ENCODE assay signal across 10 cellular contexts in the genomic region with DNA sequence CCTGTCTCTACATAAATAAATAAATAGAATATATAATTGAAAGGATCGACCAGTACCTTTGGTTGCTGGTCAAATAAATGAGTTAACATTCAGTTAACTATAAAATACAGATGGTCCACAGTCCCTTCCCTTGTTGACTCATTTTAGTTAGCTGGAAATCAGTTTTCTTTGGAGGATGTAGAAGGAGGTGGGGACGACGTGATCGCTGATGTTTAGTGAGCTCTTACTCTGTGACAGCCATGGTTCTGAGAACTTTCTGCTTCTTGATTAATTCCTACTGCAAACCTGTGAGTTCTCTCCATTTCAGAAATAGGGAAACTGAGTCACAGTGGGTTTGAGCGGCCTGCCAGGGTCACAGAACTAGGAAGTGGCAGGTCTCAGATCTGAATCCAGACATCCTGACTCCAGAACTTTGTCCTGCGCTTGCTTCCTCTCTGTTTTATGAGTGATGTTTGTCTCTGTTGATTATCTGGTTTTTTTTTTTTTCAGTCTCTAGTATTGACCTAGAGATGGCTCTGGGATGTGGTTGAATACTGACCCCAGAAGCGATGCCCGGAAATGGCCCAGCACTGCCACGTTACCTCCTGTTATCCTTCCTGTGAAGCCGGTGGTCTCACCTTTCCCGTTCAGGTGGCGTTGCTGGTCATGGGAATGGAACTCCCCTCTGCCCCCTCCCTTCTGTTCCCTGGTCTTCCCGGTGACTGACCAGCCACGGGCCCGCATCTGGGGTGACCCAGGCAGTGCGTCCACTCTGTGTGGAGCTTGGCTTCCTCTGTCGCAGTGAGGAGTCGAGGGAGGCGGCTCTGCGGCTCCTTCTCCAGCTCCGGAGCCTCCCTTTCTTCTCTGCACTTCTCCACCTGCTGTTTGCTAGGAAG. TPM values are rescaled to one million over a fixed set of nuclear protein-coding genes. Genes with fewer than 3 reads are reported as not detected.
A peak's percentile ranks its signal among the peaks of the same experiment; 100 is the strongest.
DNase-seq lines count a peak whose midpoint lies in the region; ATAC-seq, FAIRE-seq and TF ChIP-seq lines count a peak whose summit lies in the region.
"Had no signal": no experiment of that assay in that cellular context is flagged by ENCODE, and none has a peak within 500 bp of the region (broad histone marks: within the 10 kb centered on the region; RNA-seq: fewer than 3 reads in every experiment).

No MANE protein-coding gene starts in this region.

- no peaks in the 10 kb centered on the region for H3K79me2 ChIP-seq in keratinocyte (ENCODE audit: control insufficient read depth, insufficient read depth, low read length)

- peaks cover 39% of the 10 kb centered on the region; the same call in 1 of the 2 replicates for H3K4me1 ChIP-seq in ES-I3 (ENCODE audit: insufficient read depth, low read length)
- peaks cover 17% of the 10 kb centered on the region for H3K4me1 ChIP-seq in keratinocyte (ENCODE audit: control insufficient read depth, extremely low read depth, insufficient read depth, low read length)
- peaks cover 29% of the 10 kb centered on the region for H3K4me1 ChIP-seq in skeletal muscle satellite cell (ENCODE audit: control insufficient read depth, insufficient read depth, low read length)

- TF ChIP-seq CTCF in keratinocyte (optimal IDR thresholded peaks at IDR 0.05 in 1 of 3, IDR thresholded peaks at IDR 0.05 in 1 of 3, conservative IDR thresholded peaks at IDR 0.05 in 1 of 3; ENCODE audit: extremely low read depth in 1 of 3, insufficient read depth in 2 of 3, low read length in 3 of 3): no peak

- H3K4me3 Mint-ChIP-seq in activated CD4-positive, alpha-beta memory T cell treated with anti-CD3 and anti-CD28 coated beads for 36 hours: no peak overlapping the region
- H3K4me3 Mint-ChIP-seq: activated T-helper 17 cell treated with anti-CD3 and anti-CD28 coated beads, Interleukin-2, amount 50 U/mL, for 72 hours had no signal

- H3K27ac Mint-ChIP-seq in activated CD4-positive, alpha-beta memory T cell treated with anti-CD3 and anti-CD28 coated beads for 36 hours: no peak overlapping the region
- H3K27ac Mint-ChIP-seq: activated T-helper 17 cell treated with anti-CD3 and anti-CD28 coated beads, Interleukin-2, amount 50 U/mL, for 72 hours had no signal

- ATAC-seq in GM21526 (IDR thresholded peaks at IDR 0.05; ENCODE audit: low FRiP score, unreplicated experiment): no peak
- ATAC-seq: activated T-helper 17 cell treated with anti-CD3 and anti-CD28 coated beads, Interleukin-2, amount 50 U/mL, for 72 hours had no signal

- H3K27me3 Mint-ChIP-seq in activated CD4-positive, alpha-beta memory T cell treated with anti-CD3 and anti-CD28 coated beads for 36 hours: peaks cover 1% of the 10 kb centered on the region

- dilution Hi-C loops in keratinocyte (cut with MboI; ENCODE audit: extremely low pct_ligation_motif_present, low sequenced_read_pairs): no loop called here

- DNase-seq in astrocyte of the hippocampus (ENCODE audit: low read depth, low spot score): peak; percentile 22
- DNase-seq in keratinocyte (ENCODE audit: low read depth, low spot score): no peak
- DNase-seq in SHP77 (lab: John Stamatoyannopoulos, UW): no peak
- no peak for DNase-seq in activated CD4-positive, alpha-beta memory T cell treated with anti-CD3 and anti-CD28 coated beads for 36 hours
- no peak for DNase-seq in T1000 (lab: John Stamatoyannopoulos, UW)
- DNase-seq: stimulated activated CD4-positive, alpha-beta T cell treated with anti-CD3 and anti-CD28 coated beads, Interleukin-12 subunit alpha, Interleukin-12 subunit beta, amount 100 ng/mL, for 4 hours had no signal

- FAIRE-seq in keratinocyte (lab: Jason Lieb, UNC): no peak

- H3K4me2 ChIP-seq in keratinocyte (ENCODE audit: control insufficient read depth, extremely low read depth, insufficient read depth, low read depth, low read length) (peak overlapping the region; percentile 90), skeletal muscle satellite cell (ENCODE audit: low read length) (peak overlapping the region; percentile 81)

- CTCF ChIA-PET in activated CD4-positive, alpha-beta memory T cell treated with anti-CD3 and anti-CD28 coated beads for 36 hours (lab: Charles Lee): no interaction called here

- no peaks in the 10 kb centered on the region for H3K9me3 Mint-ChIP-seq in activated CD4-positive, alpha-beta memory T cell treated with anti-CD3 and anti-CD28 coated beads for 36 hours
- H3K9me3 Mint-ChIP-seq: activated T-helper 17 cell treated with anti-CD3 and anti-CD28 coated beads, Interleukin-2, amount 50 U/mL, for 72 hours had no signal

- no peaks in the 10 kb centered on the region for H4K20me1 ChIP-seq in keratinocyte (ENCODE audit: control insufficient read depth, extremely low read depth, insufficient read depth, low read length)

- H3K4me3 ChIP-seq in keratinocyte (ENCODE audit: control insufficient read depth in 2 of 3, extremely low read depth in 1 of 3, insufficient read depth in 2 of 3, low read depth in 1 of 3, low read length in 3 of 3): peak overlapping the region in 2 of 3 experiments; percentile 18 to 55
- peak overlapping the region; percentile 33 for H3K4me3 ChIP-seq in skeletal muscle satellite cell (ENCODE audit: low read length)

- H3K27me3 ChIP-seq in keratinocyte (ENCODE audit: control insufficient read depth, extremely low read depth, insufficient read depth, low read length) (peaks cover 12% of the 10 kb centered on the region), skeletal muscle satellite cell (ENCODE audit: control insufficient read depth, insufficient read depth, low read length) (no peaks in the 10 kb centered on the region)

- no peaks in the 10 kb centered on the region for H3K9me3 ChIP-seq in ES-I3 (ENCODE audit: control insufficient read depth, insufficient read depth, low read length)
- H3K9me3 ChIP-seq in keratinocyte (ENCODE audit: control insufficient read depth, low read depth, low read length): no peaks in the 10 kb centered on the region
- H3K9me3 ChIP-seq in skeletal muscle satellite cell (replicated peaks; ENCODE audit: low read length): no peaks in the 10 kb centered on the region

- H2AFZ ChIP-seq in keratinocyte (ENCODE audit: control insufficient read depth, low read length): peak overlapping the region; percentile 49

- H3K9me1 ChIP-seq in keratinocyte (ENCODE audit: control insufficient read depth, extremely low read depth, insufficient read depth, low read length): no peaks in the 10 kb centered on the region

- POLR2A ChIA-PET in activated CD4-positive, alpha-beta memory T cell treated with anti-CD3 and anti-CD28 coated beads for 36 hours (lab: Charles Lee): no interaction called here

- peak overlapping the region; percentile 17; the same call in 1 of the 2 replicates for H3K9ac ChIP-seq in ES-I3 (ENCODE audit: low read depth, low read length)
- H3K9ac ChIP-seq in keratinocyte (ENCODE audit: control insufficient read depth, extremely low read depth, insufficient read depth, low read length): no peak overlapping the region
- peak overlapping the region; percentile 62 for H3K9ac ChIP-seq in skeletal muscle satellite cell (ENCODE audit: low read depth, low read length)

- H3K36me3 ChIP-seq in ES-I3 (ENCODE audit: insufficient read depth, low read length) (no peaks in the 10 kb centered on the region), keratinocyte (ENCODE audit: control insufficient read depth in 2 of 2, extremely low read depth in 1 of 2, insufficient read depth in 2 of 2, low read length in 2 of 2) (no peaks in the 10 kb centered on the region), skeletal muscle satellite cell (ENCODE audit: insufficient read depth, low read length) (no peaks in the 10 kb centered on the region)

- H3K4me1 Mint-ChIP-seq in activated CD4-positive, alpha-beta memory T cell treated with anti-CD3 and anti-CD28 coated beads for 36 hours (ENCODE audit: low read depth): no peaks in the 10 kb centered on the region
- H3K4me1 Mint-ChIP-seq: activated T-helper 17 cell treated with anti-CD3 and anti-CD28 coated beads, Interleukin-2, amount 50 U/mL, for 72 hours had no signal

- intact Hi-C loops in activated CD4-positive, alpha-beta memory T cell treated with anti-CD3 and anti-CD28 coated beads for 36 hours (cut with micrococcal nuclease): no loop called here

- H3K36me3 Mint-ChIP-seq in activated CD4-positive, alpha-beta memory T cell treated with anti-CD3 and anti-CD28 coated beads for 36 hours: no peaks in the 10 kb centered on the region

- H3K27ac ChIP-seq in keratinocyte (ENCODE audit: control insufficient read depth, insufficient read depth, low read length): peak overlapping the region; percentile 20

RNA-seq across cellular contexts. Expression of a gene that starts 18.2 kb away (rescaled TPM):
- 0.04 to 0.10 TPM (median 0.09 TPM) in 3 replicates for polyA plus RNA-seq in keratinocyte
- polyA plus RNA-seq in keratinocyte (2011; ENCODE audit: low read depth): 0.25 TPM
- 0.01 TPM in 2 replicates for polyA plus RNA-seq in keratinocyte (2011; cell fraction: cytosol; rRNA removed)
- 0.20 and 0.23 TPM in 2 replicates for polyA plus RNA-seq in keratinocyte (2011; cell fraction: nucleus; rRNA removed)
- 0.24 and 0.29 TPM in 2 replicates for polyA plus RNA-seq in keratinocyte (2012; ENCODE audit: low replicate concordance)
- polyA minus RNA-seq in keratinocyte: 0.03 to 0.52 TPM (median 0.10 TPM) in 3 replicates
- not detected for polyA minus RNA-seq in keratinocyte (2011; cell fraction: cytosol; rRNA and poly(A)+ RNA removed)
- 0.11 and 0.31 TPM in 2 replicates for polyA minus RNA-seq in keratinocyte (2011; cell fraction: nucleus; rRNA and poly(A)+ RNA removed)
- 0.66 and 1.0 TPM in 2 replicates for total RNA-seq in skeletal muscle satellite cell (2012; rRNA removed)
- 1 to 10 TPM; 2.6 to 2.7 TPM for total RNA-seq in activated CD4-positive, alpha-beta memory T cell treated with anti-CD3 and anti-CD28 coated beads for 36 hours
